Comparison of ENCODE assay signal across 8 cellular contexts in the genomic region with DNA sequence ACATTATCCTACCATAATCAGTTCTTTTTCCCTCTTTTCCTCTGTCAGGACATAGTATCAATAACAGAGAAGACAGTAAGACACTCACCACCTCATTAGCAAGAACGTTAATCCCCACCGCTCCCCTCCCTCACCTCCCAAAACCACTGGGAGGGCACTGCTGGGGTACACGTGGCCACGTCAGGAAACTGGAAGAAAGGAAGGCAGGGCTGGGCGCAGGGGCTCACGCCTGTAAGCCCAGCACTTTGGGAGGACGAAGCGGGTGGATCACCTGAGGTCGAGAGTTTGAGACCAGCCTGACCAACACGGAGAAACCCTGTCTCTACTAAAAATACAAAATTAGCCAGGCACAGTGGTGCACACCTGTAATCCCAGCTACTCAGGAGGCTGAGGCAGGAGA.
DNase-seq lines count a peak whose midpoint lies in the region; ATAC-seq, FAIRE-seq and TF ChIP-seq lines count a peak whose summit lies in the region.
"Not testable (repeated sequence)": the region's sequence is repeated elsewhere in the genome, so short reads cannot be mapped to it uniquely, and the experiment has no call there.

No MANE protein-coding gene starts in this region.

- peak overlapping the region in 3 of 4 donors; percentile 43 to 57 (median 51) for H3K4me3 Mint-ChIP-seq in CD4-positive, CD25-positive, alpha-beta regulatory T cell
- not testable (repeated sequence) for H3K4me3 Mint-ChIP-seq in T-cell; activated T-helper 17 cell treated with anti-CD3 and anti-CD28 coated beads, Interleukin-2, amount 50 U/mL, for 72 hours; central memory CD8-positive, alpha-beta T cell; stimulated activated naive CD8-positive, alpha-beta T cell treated with anti-CD3 and anti-CD28 coated beads, Interleukin-15, amount 100 ng/mL, for 72 hours
- peak overlapping the region; percentile 87 for H3K4me3 Mint-ChIP-seq in natural killer cell treated with Interleukin-12 subunit alpha and Interleukin-12 subunit beta and Interleukin-15 and Interleukin-18, amount 100 ng/mL, for 72 hours

- H3K4me3 ChIP-seq in CD4-positive, CD25-positive, alpha-beta regulatory T cell (ENCODE audit: low read depth, low read length); kidney (ENCODE audit: low read length in 2 of 2): not testable (repeated sequence)

- not testable (repeated sequence) for TF ChIP-seq CTCF in kidney (IDR thresholded peaks at IDR 0.05; ENCODE audit: borderline replicate concordance, extremely low read depth, insufficient read depth)

- H3K27ac ChIP-seq in CD4-positive, CD25-positive, alpha-beta regulatory T cell (ENCODE audit: insufficient read depth, low read length, poor library complexity, severe bottlenecking); kidney (ENCODE audit: low read depth in 2 of 2, low read length in 2 of 2): not testable (repeated sequence)

- H3K9me3 ChIP-seq in CD4-positive, CD25-positive, alpha-beta regulatory T cell (ENCODE audit: control insufficient read depth in 2 of 2, low read length in 2 of 2); kidney (ENCODE audit: control insufficient read depth in 1 of 2, low read length in 2 of 2): not testable (repeated sequence)

- peaks cover 25% of the 10 kb centered on the region for H3K4me1 ChIP-seq in CD4-positive, CD25-positive, alpha-beta regulatory T cell (ENCODE audit: control insufficient read depth, insufficient read depth, low read length, poor library complexity, severe bottlenecking)
- H3K4me1 ChIP-seq in kidney (ENCODE audit: control insufficient read depth in 1 of 2, insufficient read depth in 1 of 2, low read depth in 1 of 2, low read length in 2 of 2): not testable (repeated sequence)

- not testable (repeated sequence) for H3K36me3 Mint-ChIP-seq in CD4-positive, CD25-positive, alpha-beta regulatory T cell; T-cell; activated T-helper 17 cell treated with anti-CD3 and anti-CD28 coated beads, Interleukin-2, amount 50 U/mL, for 72 hours (ENCODE audit: low read depth); central memory CD8-positive, alpha-beta T cell (ENCODE audit: insufficient read depth); natural killer cell treated with Interleukin-12 subunit alpha and Interleukin-12 subunit beta and Interleukin-15 and Interleukin-18, amount 100 ng/mL, for 72 hours

- H3K9me3 Mint-ChIP-seq in CD4-positive, CD25-positive, alpha-beta regulatory T cell; T-cell; activated T-helper 17 cell treated with anti-CD3 and anti-CD28 coated beads, Interleukin-2, amount 50 U/mL, for 72 hours; central memory CD8-positive, alpha-beta T cell; natural killer cell treated with Interleukin-12 subunit alpha and Interleukin-12 subunit beta and Interleukin-15 and Interleukin-18, amount 100 ng/mL, for 72 hours; stimulated activated naive CD8-positive, alpha-beta T cell treated with anti-CD3 and anti-CD28 coated beads, Interleukin-15, amount 100 ng/mL, for 72 hours: not testable (repeated sequence)

- H3K27ac Mint-ChIP-seq in CD4-positive, CD25-positive, alpha-beta regulatory T cell: peak overlapping the region; percentile 99 to 100 (median 100)
- peak overlapping the region; percentile 99 for H3K27ac Mint-ChIP-seq in T-cell
- H3K27ac Mint-ChIP-seq in activated T-helper 17 cell treated with anti-CD3 and anti-CD28 coated beads, Interleukin-2, amount 50 U/mL, for 72 hours: peak overlapping the region; percentile 8
- peak overlapping the region; percentile 96 for H3K27ac Mint-ChIP-seq in central memory CD8-positive, alpha-beta T cell (ENCODE audit: low read depth)
- peak overlapping the region; percentile 99 to 100 for H3K27ac Mint-ChIP-seq in natural killer cell treated with Interleukin-12 subunit alpha and Interleukin-12 subunit beta and Interleukin-15 and Interleukin-18, amount 100 ng/mL, for 72 hours
- peak overlapping the region; percentile 3 to 99 for H3K27ac Mint-ChIP-seq in stimulated activated naive CD8-positive, alpha-beta T cell treated with anti-CD3 and anti-CD28 coated beads, Interleukin-15, amount 100 ng/mL, for 72 hours

- H3K27me3 Mint-ChIP-seq in CD4-positive, CD25-positive, alpha-beta regulatory T cell; T-cell; activated T-helper 17 cell treated with anti-CD3 and anti-CD28 coated beads, Interleukin-2, amount 50 U/mL, for 72 hours; central memory CD8-positive, alpha-beta T cell; natural killer cell treated with Interleukin-12 subunit alpha and Interleukin-12 subunit beta and Interleukin-15 and Interleukin-18, amount 100 ng/mL, for 72 hours: not testable (repeated sequence)
- peaks cover 28% of the 10 kb centered on the region for H3K27me3 Mint-ChIP-seq in stimulated activated naive CD8-positive, alpha-beta T cell treated with anti-CD3 and anti-CD28 coated beads, Interleukin-15, amount 100 ng/mL, for 72 hours

- not testable (repeated sequence) for H3K36me3 ChIP-seq in CD4-positive, CD25-positive, alpha-beta regulatory T cell (ENCODE audit: control insufficient read depth, insufficient read depth, low read length); kidney (ENCODE audit: control insufficient read depth in 1 of 2, insufficient read depth in 2 of 2, low read length in 2 of 2)

- intact Hi-C loops in kidney (cut with DNase I): not testable (repeated sequence)

- CTCF ChIA-PET in T-cell (lab: Charles Lee): interaction anchor here (0.6 to 2.9 kb wide), 7 partner anchors 15 to 1867 kb away, joined by 3 to 21 read pairs (median 4); no protein-coding TSS in a partner anchor

- H3K4me1 Mint-ChIP-seq in CD4-positive, CD25-positive, alpha-beta regulatory T cell: peaks cover 9 to 43% (median 35%) of the 10 kb centered on the region in 4 donors
- H3K4me1 Mint-ChIP-seq in T-cell: peaks cover 32 to 38% (median 33%) of the 10 kb centered on the region in 3 donors
- peaks cover 13% of the 10 kb centered on the region for H3K4me1 Mint-ChIP-seq in activated T-helper 17 cell treated with anti-CD3 and anti-CD28 coated beads, Interleukin-2, amount 50 U/mL, for 72 hours
- H3K4me1 Mint-ChIP-seq in central memory CD8-positive, alpha-beta T cell: peaks cover 30% of the 10 kb centered on the region
- peaks cover 37 to 42% of the 10 kb centered on the region in 2 donors for H3K4me1 Mint-ChIP-seq in natural killer cell treated with Interleukin-12 subunit alpha and Interleukin-12 subunit beta and Interleukin-15 and Interleukin-18, amount 100 ng/mL, for 72 hours (ENCODE audit: low read depth in 2 of 2)
- peaks cover 32% of the 10 kb centered on the region for H3K4me1 Mint-ChIP-seq in stimulated activated naive CD8-positive, alpha-beta T cell treated with anti-CD3 and anti-CD28 coated beads, Interleukin-15, amount 100 ng/mL, for 72 hours

- ATAC-seq in CD4-positive, CD25-positive, alpha-beta regulatory T cell (ENCODE audit: low read depth in 2 of 2); T-cell (replicated peaks in 1 of 4); activated T-helper 17 cell treated with anti-CD3 and anti-CD28 coated beads, Interleukin-2, amount 50 U/mL, for 72 hours (replicated peaks); central memory CD8-positive, alpha-beta T cell (replicated peaks; ENCODE audit: extremely low read depth, poor library complexity, severe bottlenecking); natural killer cell treated with Interleukin-12 subunit alpha and Interleukin-12 subunit beta and Interleukin-15 and Interleukin-18, amount 100 ng/mL, for 72 hours; stimulated activated naive CD8-positive, alpha-beta T cell treated with anti-CD3 and anti-CD28 coated beads, Interleukin-15, amount 100 ng/mL, for 72 hours: not testable (repeated sequence)

- not testable (repeated sequence) for DNase-seq in CD4-positive, CD25-positive, alpha-beta regulatory T cell; central memory CD8-positive, alpha-beta T cell (ENCODE audit: low spot score in 2 of 2); stimulated activated naive CD8-positive, alpha-beta T cell treated with anti-CD3 and anti-CD28 coated beads, Interleukin-15, amount 100 ng/mL, for 72 hours
- peak in 3 of 34 experiments; percentile 1 to 30 (median 24) for DNase-seq in T-cell
- peak; percentile 2 for DNase-seq in activated CD4-positive, alpha-beta T cell treated with anti-CD3 and anti-CD28 coated beads for 48 hours
- DNase-seq in kidney: peak; percentile 37
- DNase-seq in natural killer cell treated with Interleukin-12 subunit alpha and Interleukin-12 subunit beta and Interleukin-15 and Interleukin-18, amount 100 ng/mL, for 72 hours (ENCODE audit: low spot score): peak; percentile 55

- H3K9ac ChIP-seq in kidney (ENCODE audit: low read length in 2 of 2): not testable (repeated sequence)

- not testable (repeated sequence) for H3K27me3 ChIP-seq in CD4-positive, CD25-positive, alpha-beta regulatory T cell (ENCODE audit: control insufficient read depth, insufficient read depth, low read length)

- POLR2A ChIA-PET in T-cell (lab: Charles Lee): interaction anchor here in 1 of 2 donors (0.6 kb wide), 1 partner anchor 1815 kb away, joined by 3 read pairs; no protein-coding TSS in a partner anchor

- FAIRE-seq in kidney (lab: Jason Lieb, UNC): not testable (repeated sequence)

Comparison
In these comparisons a context has a peak if more than half of its experiments do, and no peak if none do; other contexts are left out.
1. H3K27ac Mint-ChIP-seq: peak in every context shown above with its lines; median percentile 100 in CD4-positive, CD25-positive, alpha-beta regulatory T cell; 100 in natural killer cell treated with Interleukin-12 subunit alpha and Interleukin-12 subunit beta and Interleukin-15 and Interleukin-18, amount 100 ng/mL, for 72 hours; 99 in T-cell; 96 in central memory CD8-positive, alpha-beta T cell; 51 in stimulated activated naive CD8-positive, alpha-beta T cell treated with anti-CD3 and anti-CD28 coated beads, Interleukin-15, amount 100 ng/mL, for 72 hours; 8 in activated T-helper 17 cell treated with anti-CD3 and anti-CD28 coated beads, Interleukin-2, amount 50 U/mL, for 72 hours.